ENCODE assay signal across 18 cellular contexts in genomic region chr5:83554133-83554532, GRCh38.
"Had no signal": no experiment of that assay in that cellular context is flagged by ENCODE, and none has a peak within 500 bp of the region (broad histone marks: within the 10 kb centered on the region; RNA-seq: fewer than 3 reads in every experiment).

No MANE protein-coding gene starts in this region.

- H3K4me1 ChIP-seq: esophagus squamous epithelium, foreskin keratinocyte, prostate gland had no signal

- ATAC-seq: activated T-helper 17 cell treated with anti-CD3 and anti-CD28 coated beads, Interleukin-2, amount 50 U/mL, for 72 hours; mucosa of descending colon; natural killer cell treated with Interleukin-12 subunit alpha and Interleukin-12 subunit beta and Interleukin-15 and Interleukin-18, amount 100 ng/mL, for 72 hours had no signal

- H3K4me3 Mint-ChIP-seq: activated CD4-positive, alpha-beta T cell treated with anti-CD3 and anti-CD28 coated beads, Interleukin-2, amount 10 ng/mL, durations not matched to agents 7 days and 5 days; activated naive CD4-positive, alpha-beta T cell treated with anti-CD3 and anti-CD28 coated beads, Interleukin-2, amount 50 U/mL, for 24 hours; activated T-helper 17 cell treated with anti-CD3 and anti-CD28 coated beads, Interleukin-2, amount 50 U/mL, for 72 hours; natural killer cell treated with Interleukin-12 subunit alpha and Interleukin-12 subunit beta and Interleukin-15 and Interleukin-18, amount 100 ng/mL, for 72 hours had no signal

- H3K36me3 ChIP-seq: esophagus squamous epithelium, prostate gland, sigmoid colon, suprapubic skin had no signal

- H3K9me3 ChIP-seq: esophagus squamous epithelium, mucosa of descending colon, prostate gland, sigmoid colon, suprapubic skin had no signal

- H3K4me1 Mint-ChIP-seq: activated CD4-positive, alpha-beta T cell treated with anti-CD3 and anti-CD28 coated beads, Interleukin-2, amount 10 ng/mL, durations not matched to agents 7 days and 5 days; activated naive CD4-positive, alpha-beta T cell treated with anti-CD3 and anti-CD28 coated beads, Interleukin-2, amount 50 U/mL, for 24 hours; activated T-helper 17 cell treated with anti-CD3 and anti-CD28 coated beads, Interleukin-2, amount 50 U/mL, for 72 hours had no signal

- H3K4me3 ChIP-seq: dorsolateral prefrontal cortex, esophagus squamous epithelium, mucosa of descending colon, prostate gland, sigmoid colon, suprapubic skin had no signal

- H3K36me3 Mint-ChIP-seq: activated naive CD4-positive, alpha-beta T cell treated with anti-CD3 and anti-CD28 coated beads, Interleukin-2, amount 50 U/mL, for 24 hours; natural killer cell treated with Interleukin-12 subunit alpha and Interleukin-12 subunit beta and Interleukin-15 and Interleukin-18, amount 100 ng/mL, for 72 hours had no signal

- H3K27ac Mint-ChIP-seq: activated CD4-positive, alpha-beta T cell treated with anti-CD3 and anti-CD28 coated beads, Interleukin-2, amount 10 ng/mL, durations not matched to agents 7 days and 5 days; activated naive CD4-positive, alpha-beta T cell treated with anti-CD3 and anti-CD28 coated beads, Interleukin-2, amount 50 U/mL, for 24 hours; activated T-helper 17 cell treated with anti-CD3 and anti-CD28 coated beads, Interleukin-2, amount 50 U/mL, for 72 hours; natural killer cell treated with Interleukin-12 subunit alpha and Interleukin-12 subunit beta and Interleukin-15 and Interleukin-18, amount 100 ng/mL, for 72 hours had no signal

- H3K9me3 Mint-ChIP-seq: activated CD4-positive, alpha-beta T cell treated with anti-CD3 and anti-CD28 coated beads, Interleukin-2, amount 10 ng/mL, durations not matched to agents 7 days and 5 days; activated naive CD4-positive, alpha-beta T cell treated with anti-CD3 and anti-CD28 coated beads, Interleukin-2, amount 50 U/mL, for 24 hours; activated T-helper 17 cell treated with anti-CD3 and anti-CD28 coated beads, Interleukin-2, amount 50 U/mL, for 72 hours; natural killer cell treated with Interleukin-12 subunit alpha and Interleukin-12 subunit beta and Interleukin-15 and Interleukin-18, amount 100 ng/mL, for 72 hours had no signal

- DNase-seq: activated CD4-positive, alpha-beta T cell treated with anti-CD3 and anti-CD28 coated beads, Interleukin-2, amount 10 ng/mL, durations not matched to agents 7 days and 5 days; activated CD4-positive, CD25-positive, alpha-beta regulatory T cell; activated T-cell treated with anti-CD3 and anti-CD28 coated beads for 4 hours; dorsolateral prefrontal cortex; esophagus squamous epithelium; mammary epithelial cell; mucosa of descending colon; occipital lobe; sigmoid colon; stimulated activated CD4-positive, alpha-beta T cell treated with anti-CD3 and anti-CD28 coated beads, Interleukin-2, amount 100 ng/mL, for 48 hours; stimulated activated naive CD4-positive, alpha-beta T cell treated with Interleukin-2 at 50 U/mL for 16 hours; T-helper 2 cell had no signal

- H3K27me3 Mint-ChIP-seq: activated CD4-positive, alpha-beta T cell treated with anti-CD3 and anti-CD28 coated beads, Interleukin-2, amount 10 ng/mL, durations not matched to agents 7 days and 5 days had no signal

- H3K27me3 ChIP-seq: dorsolateral prefrontal cortex, esophagus squamous epithelium, foreskin keratinocyte, sigmoid colon, suprapubic skin had no signal

- H3K27ac ChIP-seq: dorsolateral prefrontal cortex, esophagus squamous epithelium, foreskin keratinocyte, prostate gland, suprapubic skin had no signal
